Comparison of ENCODE assay signal across 8 cellular contexts in genomic region chr1:39574646-39575045, GRCh38. TPM values are rescaled to one million over a fixed set of nuclear protein-coding genes. Genes with fewer than 3 reads are reported as not detected.
DNase-seq lines count a peak whose midpoint lies in the region; ATAC-seq and TF ChIP-seq lines count a peak whose summit lies in the region.

No MANE protein-coding gene starts in this region.

- H3K36me3 ChIP-seq in Caco-2 (ENCODE audit: control insufficient read depth, insufficient read depth, low read length) (peaks cover 5% of the 10 kb centered on the region), right lobe of liver (peaks cover 0 to 33% (median 23%) of the 10 kb centered on the region in 4 donors)

- DNase-seq in Caco-2 = no peak
- peak; percentile 17 for DNase-seq in NB4 (ENCODE audit: low read depth)
- DNase-seq in MCF 10A (ENCODE audit: unreplicated experiment) = peak; percentile 42
- no peak for DNase-seq in right lobe of liver
- DNase-seq in type B pancreatic cell (ENCODE audit: extremely low spot score, unreplicated experiment) = no peak
- no peak for DNase-seq in NCI-H2196 (lab: John Stamatoyannopoulos, UW; ENCODE audit: unreplicated experiment)

- H3K4me1 Mint-ChIP-seq in Caco-2 (ENCODE audit: low read depth, unreplicated experiment) (no peaks in the 10 kb centered on the region), MCF 10A (ENCODE audit: insufficient read depth, unreplicated experiment) (peaks cover 16% of the 10 kb centered on the region), type B pancreatic cell (ENCODE audit: unreplicated experiment) (peaks cover 33% of the 10 kb centered on the region)

- CTCF ChIA-PET in Caco-2 (lab: Charles Lee) = no interaction called here
- CTCF ChIA-PET in MCF 10A (lab: Yijun Ruan, JAX) = interaction anchor here (0.8 to 2.4 kb wide), 3 partner anchors 31 to 272 kb away, joined by 3 to 14 read pairs (median 4); no protein-coding TSS in a partner anchor

- H3K9me3 Mint-ChIP-seq in Caco-2 (ENCODE audit: unreplicated experiment) (no peaks in the 10 kb centered on the region), MCF 10A (ENCODE audit: unreplicated experiment) (no peaks in the 10 kb centered on the region), type B pancreatic cell (no peaks in the 10 kb centered on the region)

- H3K36me3 Mint-ChIP-seq in Caco-2 (ENCODE audit: insufficient read depth, unreplicated experiment) = peaks cover 71% of the 10 kb centered on the region
- peaks cover 72% of the 10 kb centered on the region for H3K36me3 Mint-ChIP-seq in MCF 10A (ENCODE audit: insufficient read depth, unreplicated experiment)
- peaks cover 42% of the 10 kb centered on the region for H3K36me3 Mint-ChIP-seq in type B pancreatic cell

- H3K27me3 ChIP-seq in Caco-2 (replicated peaks; ENCODE audit: control insufficient read depth, insufficient read depth, low read length) (no peaks in the 10 kb centered on the region), right lobe of liver (no peaks in the 10 kb centered on the region)

- H3K27ac Mint-ChIP-seq in Caco-2 (ENCODE audit: unreplicated experiment) (peak overlapping the region; percentile 50), MCF 10A (ENCODE audit: low read depth, unreplicated experiment) (peak overlapping the region; percentile 88), type B pancreatic cell (peak overlapping the region; percentile 87)

- H3K4me3 ChIP-seq in Caco-2 (ENCODE audit: low read depth, low read length) (peak overlapping the region; percentile 77), NB4 (ENCODE audit: low read depth, low read length) (peak overlapping the region; percentile 94), right lobe of liver (peak overlapping the region; percentile 68 to 93 (median 81))

- H3K4me1 ChIP-seq in Caco-2 = no peaks in the 10 kb centered on the region; the same call in none of the 2 replicates
- H3K4me1 ChIP-seq in right lobe of liver = peaks cover 0 to 22% (median 9%) of the 10 kb centered on the region in 4 donors

- peak in 3 of 4 donors; percentile 17 to 24 (median 18) for ATAC-seq in right lobe of liver
- ATAC-seq in GM21526 (IDR thresholded peaks at IDR 0.05; ENCODE audit: low FRiP score, unreplicated experiment) = no peak
- ATAC-seq in HG02623 (IDR thresholded peaks at IDR 0.05; ENCODE audit: unreplicated experiment) = no peak

- intact Hi-C loops in Caco-2 (cut with micrococcal nuclease; ENCODE audit: unreplicated experiment) = no loop called here
- intact Hi-C loops in MCF 10A (cut with micrococcal nuclease) = no loop called here
- intact Hi-C loops in right lobe of liver (cut with DNase I) = no loop called here

- H3K27ac ChIP-seq in right lobe of liver = peak overlapping the region in 2 of 3 donors; percentile 63 to 84

- H3K27me3 Mint-ChIP-seq in Caco-2 (ENCODE audit: insufficient read depth, unreplicated experiment) = no peaks in the 10 kb centered on the region
- no peaks in the 10 kb centered on the region for H3K27me3 Mint-ChIP-seq in MCF 10A (ENCODE audit: insufficient read depth, unreplicated experiment)
- H3K27me3 Mint-ChIP-seq in type B pancreatic cell = no peaks in the 10 kb centered on the region

- 14% methylated on average over 3 of the region's 5 CpGs for WGBS in right lobe of liver (ENCODE audit: insufficient coverage, low coverage, low lambda C conversion rate, missing lambda C conversion rate)

- no peak for TF ChIP-seq CTCF in Caco-2 (IDR thresholded peaks at IDR 0.05; ENCODE audit: insufficient read depth in 1 of 2, low read depth in 1 of 2, low read length in 1 of 2, severe bottlenecking in 1 of 2, unreplicated experiment in 1 of 2)
- TF ChIP-seq CTCF in NB4 (IDR thresholded peaks at IDR 0.05; ENCODE audit: low read depth, low read length) = no peak
- TF ChIP-seq CTCF in MCF 10A (IDR thresholded peaks at IDR 0.05; ENCODE audit: unreplicated experiment) = no peak
- no peak for TF ChIP-seq CTCF in right lobe of liver (IDR thresholded peaks at IDR 0.05)
- no peak for TF ChIP-seq CTCF in type B pancreatic cell (conservative IDR thresholded peaks at IDR 0.05)

- no TSS peak for BruUV-seq in Caco-2 (replicated peaks; lab: Mats Ljungman, UMichigan)
- BruUV-seq in MCF 10A (replicated peaks; lab: Mats Ljungman, UMichigan) = no TSS peak

- H3K9me3 ChIP-seq in Caco-2 (no peaks in the 10 kb centered on the region), right lobe of liver (no peaks in the 10 kb centered on the region)

- H3K4me3 Mint-ChIP-seq in Caco-2 (ENCODE audit: unreplicated experiment) (peak overlapping the region; percentile 77), MCF 10A (ENCODE audit: unreplicated experiment) (peak overlapping the region; percentile 88), type B pancreatic cell (peak overlapping the region; percentile 95)

- TF ChIP-seq POLR2A in NB4 (IDR thresholded peaks at IDR 0.05; ENCODE audit: extremely low read depth, insufficient read length) (no peak), right lobe of liver (IDR thresholded peaks at IDR 0.05) (no peak)

- POLR2A ChIA-PET in Caco-2 (lab: Charles Lee) (no interaction called here), MCF 10A (lab: Yijun Ruan, JAX) (interaction anchor here (0.6 to 4.8 kb wide), 12 partner anchors 9 to 468 kb away, joined by 3 to 36 read pairs (median 6); no protein-coding TSS in a partner anchor)

RNA-seq across cellular contexts. Expression of gene PABPC4, which starts 1.9 kb away (rescaled TPM):
- total RNA-seq in Caco-2 (2022) = 242 and 245 TPM in 2 replicates
- total RNA-seq in MCF 10A (2022) = 268 and 275 TPM in 2 replicates
- 100 to 1,000 TPM in 2 of 6 experiments, 10 to 100 TPM in 4; 89.8 to 155 (median 99.1) TPM for total RNA-seq in right lobe of liver
- 283 and 291 TPM in 2 replicates for total RNA-seq in type B pancreatic cell (ENCODE audit: low replicate concordance)

Comparison
In these comparisons a context has a peak if more than half of its experiments do, and no peak if none do; other contexts are left out.
1. DNase-seq: peak in NB4 (single experiment) and MCF 10A (single experiment); none in Caco-2 (0 of 2), right lobe of liver (0 of 3), type B pancreatic cell (single experiment) and NCI-H2196 (single experiment).
2. ATAC-seq: peak in right lobe of liver (3 of 4); none in GM21526 (single experiment) and HG02623 (single experiment).
3. Peak in every context shown above with its lines, with median percentiles within 50 percentile points of each other: H3K4me3 ChIP-seq, H3K27ac Mint-ChIP-seq and H3K4me3 Mint-ChIP-seq.